21 cellular contexts compared by ENCODE assay signal in genomic region chr2:65144571-65144970, GRCh38. TPM values are rescaled to one million over a fixed set of nuclear protein-coding genes. Genes with fewer than 3 reads are reported as not detected.
A peak's percentile ranks its signal among the peaks of the same experiment; 100 is the strongest.
DNase-seq lines count a peak whose midpoint lies in the region; ATAC-seq, FAIRE-seq and TF ChIP-seq lines count a peak whose summit lies in the region.
"Had no signal": no experiment of that assay in that cellular context is flagged by ENCODE, and none has a peak within 500 bp of the region (broad histone marks: within the 10 kb centered on the region; RNA-seq: fewer than 3 reads in every experiment).

No MANE protein-coding gene starts in this region.

- BruUV-seq in HepG2 (replicated peaks; lab: Mats Ljungman, UMichigan) (no TSS peak), K562 (replicated peaks; lab: Mats Ljungman, UMichigan) (no TSS peak)

- in situ Hi-C loops in HepG2 (cut with HindIII; ENCODE audit: extremely low pct_ligation_motif_present, low pct_unique_long_range_greater_than_20kb), result no loop called here
- in situ Hi-C loops in K562 (cut with MboI), result no loop called here

- FAIRE-seq in HepG2 (lab: Jason Lieb, UNC) (no peak), K562 (lab: Jason Lieb, UNC) (no peak)
- FAIRE-seq: A549, D721Med, G401.6, GM12891 had no signal

- H4K20me1 ChIP-seq in HepG2 (ENCODE audit: insufficient read depth, low read length), result no peaks in the 10 kb centered on the region
- H4K20me1 ChIP-seq in K562 (replicated peaks; ENCODE audit: control insufficient read depth, insufficient read depth, low read length), result no peaks in the 10 kb centered on the region
- H4K20me1 ChIP-seq: BLaER1 treated with 17β-estradiol and CSF1 and Interleukin-3, amounts not matched to agents 10 nM and 100 nM had no signal

- no peak for TF ChIP-seq CTCF in HepG2 (CRISPR knock-in tag; IDR thresholded peaks at IDR 0.05)
- TF ChIP-seq CTCF in right lobe of liver (IDR thresholded peaks at IDR 0.05), result no peak
- TF ChIP-seq CTCF in K562 (IDR thresholded peaks at IDR 0.05 in 2 of 3, conservative IDR thresholded peaks at IDR 0.05 in 1 of 3; ENCODE audit: insufficient read depth in 2 of 3, low read depth in 1 of 3, low read length in 3 of 3), result no peak
- no peak for TF ChIP-seq CTCF in neutrophil (IDR thresholded peaks at IDR 0.05)

- H3K4me1 ChIP-seq in HepG2 (ENCODE audit: insufficient read depth, low read length), result no peaks in the 10 kb centered on the region
- no peaks in the 10 kb centered on the region for H3K4me1 ChIP-seq in right lobe of liver
- H3K4me1 ChIP-seq in K562 (replicated peaks in 1 of 2; ENCODE audit: control insufficient read depth in 2 of 2, insufficient read depth in 2 of 2, low read length in 2 of 2), result no peaks in the 10 kb centered on the region; a peak in 2 of 5 replicates
- H3K4me1 ChIP-seq in neutrophil (ENCODE audit: control insufficient read depth in 1 of 2, insufficient read depth in 1 of 2, low read depth in 1 of 2, low read length in 1 of 2), result peaks cover 19 to 28% of the 10 kb centered on the region in 2 experiments
- H3K4me1 ChIP-seq: A549; BLaER1 treated with 17β-estradiol and CSF1 and Interleukin-3, amounts not matched to agents 10 nM and 100 nM; Caco-2 had no signal

- intact Hi-C loops in HepG2 (cut with micrococcal nuclease; ENCODE audit: unreplicated experiment) (no loop called here), right lobe of liver (cut with DNase I) (no loop called here), K562 (cut with micrococcal nuclease) (no loop called here)

- H3K79me2 ChIP-seq in HepG2 (ENCODE audit: insufficient read depth, low read length), result no peaks in the 10 kb centered on the region
- no peaks in the 10 kb centered on the region for H3K79me2 ChIP-seq in K562 (ENCODE audit: control insufficient read depth, insufficient read depth, low read length)

- no peak for TF ChIP-seq EP300 in HepG2 (IDR thresholded peaks at IDR 0.05; ENCODE audit: low read depth in 2 of 2, low read length in 2 of 2)
- no peak for TF ChIP-seq EP300 in HepG2 (CRISPR knock-in tag; IDR thresholded peaks at IDR 0.05; ENCODE audit: borderline replicate concordance)
- TF ChIP-seq EP300 in K562 (IDR thresholded peaks at IDR 0.05; ENCODE audit: low read length), result no peak

- peaks cover 0 to 8% of the 10 kb centered on the region in 2 experiments; a peak in 2 of 5 replicates for H3K27me3 ChIP-seq in HepG2 (ENCODE audit: control insufficient read depth in 1 of 2, insufficient read depth in 2 of 2, low read length in 2 of 2)
- H3K27me3 ChIP-seq in right lobe of liver, result no peaks in the 10 kb centered on the region
- no peaks in the 10 kb centered on the region for H3K27me3 ChIP-seq in K562 (ENCODE audit: control insufficient read depth in 2 of 2, insufficient read depth in 2 of 2, low read length in 2 of 2)
- H3K27me3 ChIP-seq in neutrophil, result no peaks in the 10 kb centered on the region
- H3K27me3 ChIP-seq: BLaER1 treated with 17β-estradiol and CSF1 and Interleukin-3, amounts not matched to agents 10 nM and 100 nM had no signal

- H3K9me3 ChIP-seq in HepG2 (ENCODE audit: low read length) (no peaks in the 10 kb centered on the region), right lobe of liver (no peaks in the 10 kb centered on the region), K562 (replicated peaks; ENCODE audit: control insufficient read depth, insufficient read depth, low read depth, low read length) (no peaks in the 10 kb centered on the region), neutrophil (no peaks in the 10 kb centered on the region)
- H3K9me3 ChIP-seq: A549; BLaER1 treated with 17β-estradiol and CSF1 and Interleukin-3, amounts not matched to agents 10 nM and 100 nM; Caco-2 had no signal

- no peaks in the 10 kb centered on the region for H3K9me1 ChIP-seq in K562 (ENCODE audit: control insufficient read depth, insufficient read depth, low read length)

- POLR2A ChIA-PET in HepG2 (lab: Yijun Ruan, JAX) (no interaction called here), K562 (lab: Yijun Ruan, JAX) (interaction anchor here (0.7 to 0.8 kb wide), 2 partner anchors 10 to 233 kb away, joined by 3 to 4 read pairs; no protein-coding TSS in a partner anchor)

- TF ChIP-seq RAD21 in HepG2 (CRISPR knock-in tag; IDR thresholded peaks at IDR 0.05), result no peak
- no peak for TF ChIP-seq RAD21 in K562 (CRISPR knock-in tag; conservative IDR thresholded peaks at IDR 0.05 in 1 of 2, IDR thresholded peaks at IDR 0.05 in 1 of 2)

- ATAC-seq in HepG2, result no peak
- ATAC-seq in right lobe of liver, result no peak
- ATAC-seq in K562, result no peak
- ATAC-seq: A549; CD8-positive, alpha-beta T cell had no signal

- H3K27ac ChIP-seq in HepG2 (ENCODE audit: extremely low read length, insufficient read depth, low read length) (no peak overlapping the region), right lobe of liver (no peak overlapping the region), K562 (ENCODE audit: extremely low read depth, low read depth, low read length) (no peak overlapping the region), neutrophil (peak overlapping the region; percentile 13)
- H3K27ac ChIP-seq: 22Rv1; A549; BLaER1 treated with 17β-estradiol and CSF1 and Interleukin-3, amounts not matched to agents 10 nM and 100 nM; C4-2B had no signal

- H3K9ac ChIP-seq in HepG2 (ENCODE audit: insufficient read depth, low read depth, low read length), result no peak overlapping the region
- no peak overlapping the region for H3K9ac ChIP-seq in K562 (ENCODE audit: insufficient read depth in 1 of 2, low read depth in 2 of 2, low read length in 2 of 2)
- H3K9ac ChIP-seq: BLaER1 treated with 17β-estradiol and CSF1 and Interleukin-3, amounts not matched to agents 10 nM and 100 nM had no signal

- no peak overlapping the region for H3K4me3 ChIP-seq in HepG2 (replicated peaks in 1 of 3; ENCODE audit: insufficient read depth in 1 of 3, low read depth in 2 of 3, low read length in 3 of 3)
- no peak overlapping the region for H3K4me3 ChIP-seq in right lobe of liver
- no peak overlapping the region for H3K4me3 ChIP-seq in K562
- no peak overlapping the region for H3K4me3 ChIP-seq in neutrophil (ENCODE audit: low read depth in 1 of 2, low read length in 1 of 2)
- H3K4me3 ChIP-seq: A549; BLaER1 treated with 17β-estradiol and CSF1 and Interleukin-3, amounts not matched to agents 10 nM and 100 nM had no signal

- 75% methylated on average over 1 of the region's 2 CpGs for WGBS in HepG2 (ENCODE audit: low lambda C conversion rate)
- WGBS in right lobe of liver (ENCODE audit: insufficient coverage, low coverage, low lambda C conversion rate, missing lambda C conversion rate), result 78% methylated on average over 1 of the region's 2 CpGs
- 15% methylated on average over 2 of the region's 2 CpGs for WGBS in K562 (ENCODE audit: insufficient coverage, low coverage, missing lambda C conversion rate)

- TF ChIP-seq POLR2A in HepG2 (IDR thresholded peaks at IDR 0.05; ENCODE audit: insufficient read depth in 1 of 2, low read depth in 2 of 2, low read length in 2 of 2) (no peak), right lobe of liver (IDR thresholded peaks at IDR 0.05) (no peak), K562 (conservative IDR thresholded peaks at IDR 0.05) (no peak)

- H2AFZ ChIP-seq in HepG2 (ENCODE audit: low read length) (no peak overlapping the region), K562 (ENCODE audit: low read depth, low read length) (no peak overlapping the region)

- H3K36me3 ChIP-seq in HepG2 (replicated peaks in 1 of 2; ENCODE audit: control insufficient read depth in 1 of 2, insufficient read depth in 2 of 2, low read length in 2 of 2) (no peaks in the 10 kb centered on the region), right lobe of liver (no peaks in the 10 kb centered on the region), K562 (ENCODE audit: control insufficient read depth, insufficient read depth, low read length) (no peaks in the 10 kb centered on the region), neutrophil (no peaks in the 10 kb centered on the region)
- H3K36me3 ChIP-seq: BLaER1 treated with 17β-estradiol and CSF1 and Interleukin-3, amounts not matched to agents 10 nM and 100 nM had no signal

- DNase-seq in SKM-1 treated with dmso at 0.1 percent for 144 hours (lab: John Stamatoyannopoulos, UW; ENCODE audit: unreplicated experiment) (peak; percentile 17), SKM-1 (lab: John Stamatoyannopoulos, UW; ENCODE audit: unreplicated experiment) (no peak), HepG2 (ENCODE audit: low spot score) (no peak), right lobe of liver (no peak), K562 (ENCODE audit: extremely low read depth in 1 of 4, low spot score in 3 of 4) (no peak), occipital lobe (lab: John Stamatoyannopoulos, UW) (no peak)
- no peak for DNase-seq in stimulated activated CD4-positive, alpha-beta T cell treated with anti-CD3 and anti-CD28 coated beads, Interleukin-2, amount 100 ng/mL, for 48 hours
- DNase-seq: Caco-2; Calu3; CD4-positive, alpha-beta T cell; CD8-positive, alpha-beta T cell; DMS79 treated with DMSO at 0.1 percent for 48 hours; GF-D8 had no signal

- CTCF ChIA-PET in HepG2 (lab: Yijun Ruan, JAX; ENCODE audit: low intra/inter-chr PET ratio, low total read pairs) (no interaction called here), K562 (lab: Yijun Ruan, JAX; ENCODE audit: low intra/inter-chr PET ratio) (interaction anchor here (0.7 kb wide), 1 partner anchor 222 kb away, joined by 3 read pairs; no protein-coding TSS in a partner anchor)

- H3K4me2 ChIP-seq in HepG2 (ENCODE audit: low read depth, low read length) (no peak overlapping the region), K562 (ENCODE audit: insufficient read depth, low read length) (no peak overlapping the region)
- H3K4me2 ChIP-seq: A549; BLaER1 treated with 17β-estradiol and CSF1 and Interleukin-3, amounts not matched to agents 10 nM and 100 nM had no signal

RNA-seq across cellular contexts. Expression of gene RAB1A, which starts 14.7 kb away (rescaled TPM):
- total RNA-seq in HepG2 (2016; rRNA removed; fragmentation: Illumina TruSeq; extraction: Trizol), result 206 and 311 TPM in 2 replicates
- total RNA-seq in HepG2 (2016; cell fraction: cytosol; rRNA removed; fragmentation: Illumina TruSeq; extraction: Trizol; ENCODE audit: low read depth), result 27.8 and 28.9 TPM in 2 replicates
- 208 and 306 TPM in 2 replicates for total RNA-seq in HepG2 (2016; cell fraction: insoluble cytoplasmic fraction; rRNA removed; fragmentation: Illumina TruSeq; extraction: Trizol)
- 98.9 and 106 TPM in 2 replicates for total RNA-seq in HepG2 (2016; cell fraction: membrane; rRNA removed; fragmentation: Illumina TruSeq; extraction: Trizol)
- 101 and 108 TPM in 2 replicates for total RNA-seq in HepG2 (2016; cell fraction: nucleus; rRNA removed; fragmentation: Illumina TruSeq; extraction: Trizol)
- 174 and 226 TPM in 2 replicates for polyA plus RNA-seq in HepG2 (2011; rRNA removed)
- polyA plus RNA-seq in HepG2 (2011; cell fraction: cytosol; rRNA removed), result 101 and 153 TPM in 2 replicates
- polyA plus RNA-seq in HepG2 (2011; cell fraction: nucleus; rRNA removed), result 26.7 and 44.5 TPM in 2 replicates
- polyA plus RNA-seq in HepG2 (2012), result 237 and 266 TPM in 2 replicates
- 46.4 and 51.5 TPM in 2 replicates for polyA plus RNA-seq in HepG2 (2016; cell fraction: cytosol; fragmentation: Illumina TruSeq; extraction: Trizol; ENCODE audit: low read depth)
- 489 and 498 TPM in 2 replicates for polyA plus RNA-seq in HepG2 (2016; cell fraction: insoluble cytoplasmic fraction; fragmentation: Illumina TruSeq; extraction: Trizol; ENCODE audit: low read depth)
- 122 and 126 TPM in 2 replicates for polyA plus RNA-seq in HepG2 (2016; cell fraction: membrane; fragmentation: Illumina TruSeq; extraction: Trizol; ENCODE audit: low read depth)
- 219 and 228 TPM in 2 replicates for polyA plus RNA-seq in HepG2 (2016; cell fraction: nucleus; fragmentation: Illumina TruSeq; extraction: Trizol; ENCODE audit: insufficient read depth, low read depth)
- 26.5 and 48.9 TPM in 2 replicates for polyA minus RNA-seq in HepG2 (2011; rRNA and poly(A)+ RNA removed; ENCODE audit: low replicate concordance)
- 83.1 and 93.6 TPM in 2 replicates for polyA minus RNA-seq in HepG2 (2011; cell fraction: cytosol; rRNA and poly(A)+ RNA removed)
- 58.2 and 71.1 TPM in 2 replicates for polyA minus RNA-seq in HepG2 (2011; cell fraction: nucleus; rRNA and poly(A)+ RNA removed)
- total RNA-seq in right lobe of liver, result 100 to 1,000 TPM in 1 of 6 experiments, 10 to 100 TPM in 5; 65.0 to 119 (median 81.3) TPM
- 20.3 and 50.3 TPM in 2 replicates for total RNA-seq in K562 (2011; cell fraction: chromatin; rRNA removed; ENCODE audit: low replicate concordance)
- 13.5 and 14.3 TPM in 2 replicates for total RNA-seq in K562 (2011; cell fraction: nucleolus; rRNA removed)
- total RNA-seq in K562 (2011; cell fraction: nucleoplasm; rRNA removed), result 36.1 and 60.5 TPM in 2 replicates
- total RNA-seq in K562 (2014; rRNA removed), result 62.2 and 83.5 TPM in 2 replicates
- total RNA-seq in K562 (2014; rRNA removed; fragmentation: Illumina TruSeq; extraction: Trizol), result 67.7 and 81.4 TPM in 2 replicates
- total RNA-seq in K562 (2015; rRNA removed; fragmentation: Illumina TruSeq; extraction: Trizol), result 64.4 and 66.7 TPM in 2 replicates
- total RNA-seq in K562 (2021), result 93.9 and 99.4 TPM in 2 replicates
- 144 and 163 TPM in 2 replicates for polyA plus RNA-seq in K562 (2011; rRNA removed)
- 33.7 and 80.3 TPM in 2 replicates for polyA plus RNA-seq in K562 (2011; cell fraction: cytosol; rRNA removed)
- polyA plus RNA-seq in K562 (2011; cell fraction: nucleus; rRNA removed), result 23.6 and 40.8 TPM in 2 replicates
- 116 and 153 TPM in 2 replicates for polyA plus RNA-seq in K562 (2012)
- 81.5 and 89.1 TPM in 2 replicates for polyA plus RNA-seq in K562 (2014; fragmentation: Illumina TruSeq; extraction: Trizol)
- 10 to 100 TPM; 43.8 to 47.8 TPM for polyA plus RNA-seq in K562 (2014; fragmentation: Nextera tagmentation; extraction: Ambion mirVana)
- 125 and 136 TPM in 2 replicates for polyA plus RNA-seq in K562 (2014; rRNA removed)
- polyA minus RNA-seq in K562 (2011; rRNA and poly(A)+ RNA removed), result 93.6 and 96.1 TPM in 2 replicates
- polyA minus RNA-seq in K562 (2011; cell fraction: cytosol; rRNA and poly(A)+ RNA removed), result 31.6 and 38.0 TPM in 2 replicates
- 13.1 and 22.5 TPM in 2 replicates for polyA minus RNA-seq in K562 (2011; cell fraction: nucleus; rRNA and poly(A)+ RNA removed)
- 91.7 TPM for total RNA-seq in occipital lobe
